16 cellular contexts compared by ENCODE assay signal in the genomic region with DNA sequence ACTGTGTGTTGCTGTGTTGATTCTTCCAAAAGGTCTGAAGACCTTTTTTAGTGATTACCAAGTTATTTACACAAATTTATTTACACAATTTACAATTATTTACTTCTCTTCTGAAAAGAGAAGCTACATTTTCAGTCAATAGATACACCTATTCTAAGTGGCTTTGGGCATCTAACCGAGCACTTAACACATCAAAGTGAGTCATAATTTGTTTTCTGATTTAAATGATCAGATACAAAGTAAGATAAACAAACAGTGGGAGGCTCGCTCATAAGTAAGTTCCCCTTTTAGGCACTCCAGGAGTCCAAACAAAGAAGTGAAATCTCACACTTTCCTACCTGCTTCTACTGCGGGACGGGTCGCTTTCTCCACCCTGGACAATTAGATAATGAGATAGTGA.
DNase-seq lines count a peak whose midpoint lies in the region; ATAC-seq and TF ChIP-seq lines count a peak whose summit lies in the region.
"Had no signal": no experiment of that assay in that cellular context is flagged by ENCODE, and none has a peak within 500 bp of the region (broad histone marks: within the 10 kb centered on the region; RNA-seq: fewer than 3 reads in every experiment).

No MANE protein-coding gene starts in this region.

- H3K27ac Mint-ChIP-seq in activated T-helper 17 cell treated with anti-CD3 and anti-CD28 coated beads, Interleukin-2, amount 50 U/mL, for 72 hours = no peak overlapping the region

- peaks cover 3% of the 10 kb centered on the region; the same call in 1 of the 2 replicates for H3K9me1 ChIP-seq in IMR-90 (ENCODE audit: insufficient read depth, low read length)

- H3K23ac ChIP-seq in IMR-90 (ENCODE audit: low read depth, low read length) (no peak overlapping the region), mesenchymal stem cell (ENCODE audit: low read length in 2 of 2) (no peak overlapping the region)

- no peak overlapping the region for H4K5ac ChIP-seq in IMR-90 (ENCODE audit: low read depth, low read length)

- BruUV-seq in IMR-90 (replicated peaks; lab: Mats Ljungman, UMichigan) = no TSS peak

- no peaks in the 10 kb centered on the region for H3K79me1 ChIP-seq in IMR-90 (ENCODE audit: low read depth in 1 of 2, low read length in 2 of 2)
- H3K79me1 ChIP-seq in mesenchymal stem cell (replicated peaks; ENCODE audit: low read length, poor library complexity, severe bottlenecking) = peaks cover 2% of the 10 kb centered on the region

- H3K4me3 ChIP-seq in IMR-90 (ENCODE audit: insufficient read depth, low read depth, low read length) (no peak overlapping the region), mesenchymal stem cell (ENCODE audit: insufficient read depth in 1 of 2, low read depth in 1 of 2, low read length in 2 of 2) (no peak overlapping the region), thyroid gland (replicated peaks in 1 of 3) (no peak overlapping the region)
- H3K4me3 ChIP-seq: SJCRH30 had no signal

- H3K27ac ChIP-seq in IMR-90 (ENCODE audit: insufficient read depth, low read length) = no peak overlapping the region
- no peak overlapping the region for H3K27ac ChIP-seq in mesenchymal stem cell (ENCODE audit: low read length, poor library complexity, severe bottlenecking)
- H3K27ac ChIP-seq in thyroid gland = no peak overlapping the region
- H3K27ac ChIP-seq: 22Rv1, SJCRH30 had no signal

- H3K14ac ChIP-seq in IMR-90 (replicated peaks; ENCODE audit: low read depth, low read length) (no peak overlapping the region), mesenchymal stem cell (ENCODE audit: low read length in 2 of 2) (no peak overlapping the region)

- POLR2A ChIA-PET in IMR-90 (lab: Charles Lee; ENCODE audit: unreplicated experiment) = interaction anchor here (0.6 kb wide), 1 partner anchor 14 kb away, joined by 3 read pairs; no protein-coding TSS in a partner anchor

- CTCF ChIA-PET in IMR-90 (lab: Yijun Ruan, JAX) = no interaction called here

- H3K9ac ChIP-seq in IMR-90 (ENCODE audit: low read depth, low read length) = no peak overlapping the region
- H3K9ac ChIP-seq in mesenchymal stem cell (ENCODE audit: low read length) = no peak overlapping the region

- intact Hi-C loops in IMR-90 (cut with micrococcal nuclease) (no loop called here), left cardiac atrium (cut with DNase I) (no loop called here), thyroid gland (cut with DNase I) (no loop called here)

- H3K27me3 ChIP-seq in IMR-90 (ENCODE audit: control insufficient read depth, insufficient read depth, low read length) = no peaks in the 10 kb centered on the region
- no peaks in the 10 kb centered on the region for H3K27me3 ChIP-seq in mesenchymal stem cell (ENCODE audit: control insufficient read depth in 1 of 2, insufficient read depth in 1 of 2, low read length in 2 of 2)
- H3K27me3 ChIP-seq in thyroid gland = no peaks in the 10 kb centered on the region
- H3K27me3 ChIP-seq: BE2C, SJCRH30 had no signal

- no peak for ATAC-seq in IMR-90 (ENCODE audit: low read depth)
- no peak for ATAC-seq in left cardiac atrium
- ATAC-seq in activated T-helper 17 cell treated with anti-CD3 and anti-CD28 coated beads, Interleukin-2, amount 50 U/mL, for 72 hours (replicated peaks) = no peak
- ATAC-seq: PC-3 had no signal

- H4K8ac ChIP-seq in IMR-90 (ENCODE audit: low read depth in 2 of 2, low read length in 2 of 2) (no peak overlapping the region), mesenchymal stem cell (ENCODE audit: low read length) (no peak overlapping the region)

- H2AFZ ChIP-seq in IMR-90 (replicated peaks; ENCODE audit: low read length, poor library complexity) (no peak overlapping the region), mesenchymal stem cell (ENCODE audit: low read depth, low read length) (no peak overlapping the region)

- H3K4ac ChIP-seq in IMR-90 (ENCODE audit: low read depth, low read length) = no peak overlapping the region
- no peak overlapping the region for H3K4ac ChIP-seq in mesenchymal stem cell (ENCODE audit: low read depth in 1 of 2, low read length in 2 of 2)

- H2AK5ac ChIP-seq in IMR-90 (ENCODE audit: low read depth, low read length) (no peak overlapping the region), mesenchymal stem cell (ENCODE audit: low read length, severe bottlenecking) (peak overlapping the region; percentile 71)

- no peak for TF ChIP-seq POLR2A in IMR-90 (IDR thresholded peaks at IDR 0.05; ENCODE audit: low read depth, low read length)
- no peak for TF ChIP-seq POLR2A in thyroid gland (IDR thresholded peaks at IDR 0.05)

- H3K18ac ChIP-seq in IMR-90 (ENCODE audit: low read depth, low read length) (no peak overlapping the region), mesenchymal stem cell (ENCODE audit: low read depth in 1 of 2, low read length in 2 of 2) (no peak overlapping the region)

- H3K36me3 ChIP-seq in IMR-90 (ENCODE audit: control insufficient read depth, insufficient read depth, low read length) = no peaks in the 10 kb centered on the region
- no peaks in the 10 kb centered on the region for H3K36me3 ChIP-seq in mesenchymal stem cell (ENCODE audit: control insufficient read depth in 1 of 2, insufficient read depth in 2 of 2, low read depth in 1 of 2, low read length in 2 of 2)
- H3K36me3 ChIP-seq in thyroid gland = no peaks in the 10 kb centered on the region
- H3K36me3 ChIP-seq: SJCRH30 had no signal

- H2BK120ac ChIP-seq in IMR-90 (ENCODE audit: low read depth, low read length) (no peak overlapping the region), mesenchymal stem cell (ENCODE audit: low read depth, low read length) (no peak overlapping the region)

- H2BK5ac ChIP-seq in IMR-90 (ENCODE audit: low read depth, low read length, poor library complexity, severe bottlenecking) (no peak overlapping the region), mesenchymal stem cell (ENCODE audit: low read depth, low read length, poor library complexity, severe bottlenecking) (no peak overlapping the region)

- H3K9me3 ChIP-seq in IMR-90 (ENCODE audit: control insufficient read depth, insufficient read depth, low read length) = no peaks in the 10 kb centered on the region
- H3K9me3 ChIP-seq in mesenchymal stem cell (ENCODE audit: control insufficient read depth, low read length) = no peaks in the 10 kb centered on the region
- no peaks in the 10 kb centered on the region for H3K9me3 ChIP-seq in thyroid gland
- H3K9me3 ChIP-seq: BE2C, SJCRH30 had no signal

- H2BK15ac ChIP-seq in IMR-90 (ENCODE audit: low read depth, low read length) (no peak overlapping the region), mesenchymal stem cell (ENCODE audit: low read depth, poor library complexity, severe bottlenecking) (no peak overlapping the region)

- H3K56ac ChIP-seq in IMR-90 (ENCODE audit: extremely low read depth, insufficient read depth, low read length) = no peak overlapping the region

- no peaks in the 10 kb centered on the region for H3K4me1 Mint-ChIP-seq in activated T-helper 17 cell treated with anti-CD3 and anti-CD28 coated beads, Interleukin-2, amount 50 U/mL, for 72 hours

- dilution Hi-C loops in IMR-90 (cut with HindIII; ENCODE audit: low sequenced_read_pairs, unreplicated experiment) = no loop called here

- no peak for TF ChIP-seq RAD21 in IMR-90 (IDR thresholded peaks at IDR 0.05; ENCODE audit: low read length)

- in situ Hi-C loops in IMR-90 (cut with MboI; ENCODE audit: low sequenced_read_pairs) = no loop called here

- WGBS in IMR-90 (ENCODE audit: extremely low coverage in 2 of 2, insufficient read length in 1 of 2), 2 experiments = no CpG with 5 or more reads among the region's 5 CpGs
- 43% methylated on average over 4 of the region's 5 CpGs for WGBS in mesenchymal stem cell
- WGBS in thyroid gland, 2 donors = 73 to 76% methylated on average over 5 of the region's 5 CpGs

- peak; percentile 10 for DNase-seq in DMS153 (lab: John Stamatoyannopoulos, UW)
- no peak for DNase-seq in DMS153 treated with DMSO at 0.1 percent for 48 hours (lab: John Stamatoyannopoulos, UW; ENCODE audit: unreplicated experiment)
- no peak for DNase-seq in IMR-90
- peak; percentile 3 for DNase-seq in SW480 (ENCODE audit: low spot score)
- DNase-seq in mesenchymal stem cell = no peak
- no peak for DNase-seq in left cardiac atrium
- DNase-seq in thyroid gland = no peak
- DNase-seq: BE2C, NCI-H1092, NCI-H1694, NCI-H2107, NCI-H526, SJCRH30 had no signal

- peaks cover 4% of the 10 kb centered on the region; the same call in 1 of the 2 replicates for H3K4me1 ChIP-seq in IMR-90 (ENCODE audit: control insufficient read depth, insufficient read depth, low read length)
- peaks cover 10% of the 10 kb centered on the region for H3K4me1 ChIP-seq in mesenchymal stem cell (ENCODE audit: control insufficient read depth, insufficient read depth, low read depth, low read length)
- no peaks in the 10 kb centered on the region for H3K4me1 ChIP-seq in thyroid gland
- H3K4me1 ChIP-seq: SJCRH30 had no signal

- TF ChIP-seq CTCF in IMR-90 (conservative IDR thresholded peaks at IDR 0.05; ENCODE audit: low read depth, low read length) (no peak), thyroid gland (IDR thresholded peaks at IDR 0.05) (no peak)

- no peaks in the 10 kb centered on the region for H4K20me1 ChIP-seq in IMR-90 (ENCODE audit: insufficient read depth, low read length)

- no peak overlapping the region for H3K4me3 Mint-ChIP-seq in activated T-helper 17 cell treated with anti-CD3 and anti-CD28 coated beads, Interleukin-2, amount 50 U/mL, for 72 hours

- no peak overlapping the region for H3K4me2 ChIP-seq in IMR-90 (ENCODE audit: low read depth, low read length)
- no peak overlapping the region for H3K4me2 ChIP-seq in mesenchymal stem cell (ENCODE audit: low read length, poor library complexity, severe bottlenecking)

- no peaks in the 10 kb centered on the region for H3K9me3 Mint-ChIP-seq in activated T-helper 17 cell treated with anti-CD3 and anti-CD28 coated beads, Interleukin-2, amount 50 U/mL, for 72 hours

- no peak overlapping the region for H2BK12ac ChIP-seq in mesenchymal stem cell (ENCODE audit: low read length in 2 of 2)

- H4K91ac ChIP-seq in IMR-90 (ENCODE audit: insufficient read depth, low read depth, low read length) (no peak overlapping the region), mesenchymal stem cell (ENCODE audit: low read length) (no peak overlapping the region)

- H3K27me3 Mint-ChIP-seq in activated T-helper 17 cell treated with anti-CD3 and anti-CD28 coated beads, Interleukin-2, amount 50 U/mL, for 72 hours = peaks cover 10% of the 10 kb centered on the region

- no peaks in the 10 kb centered on the region for H3K36me3 Mint-ChIP-seq in activated T-helper 17 cell treated with anti-CD3 and anti-CD28 coated beads, Interleukin-2, amount 50 U/mL, for 72 hours (ENCODE audit: low read depth)

- H2BK20ac ChIP-seq in IMR-90 (ENCODE audit: low read depth, low read length) = no peak overlapping the region

- no peak overlapping the region for H2AK9ac ChIP-seq in IMR-90 (replicated peaks; ENCODE audit: low read depth, low read length, poor library complexity)

TF ChIP-seq in IMR-90, 13 proteins besides CTCF, POLR2A, EP300 and RAD21:
- TF ChIP-seq BHLHE40 (IDR thresholded peaks at IDR 0.05; ENCODE audit: low read depth, low read length) (no peak), CEBPB (IDR thresholded peaks at IDR 0.05; ENCODE audit: low read depth, low read length) (0 out of 2 replicates have a peak, but pooled peaks have one; percentile 19)

Comparison
In these comparisons a context has a peak if more than half of its experiments do, and no peak if none do; other contexts are left out.
1. DNase-seq: peak in DMS153 (single experiment) and SW480 (single experiment); none in DMS153 treated with DMSO at 0.1 percent for 48 hours (single experiment), IMR-90 (single experiment), mesenchymal stem cell (single experiment), left cardiac atrium (single experiment) and thyroid gland (0 of 2).